ENCODE assay signal across 24 cellular contexts in genomic region chr2:25044011-25044410, GRCh38. TPM values are rescaled to one million over a fixed set of nuclear protein-coding genes. Genes with fewer than 3 reads are reported as not detected.
DNase-seq lines count a peak whose midpoint lies in the region; ATAC-seq and TF ChIP-seq lines count a peak whose summit lies in the region.
"Had no signal": no experiment of that assay in that cellular context is flagged by ENCODE, and none has a peak within 500 bp of the region (broad histone marks: within the 10 kb centered on the region; RNA-seq: fewer than 3 reads in every experiment).

No MANE protein-coding gene starts in this region.

- H3K27ac ChIP-seq in GM23248 (no peak overlapping the region), Panc1 (ENCODE audit: low read length) (0 out of 2 replicates have a peak overlapping the region, but pooled peaks have one; percentile 55), smooth muscle cell (ENCODE audit: low read depth) (peak overlapping the region; percentile 83)
- H3K27ac ChIP-seq: ascending aorta, epithelial cell of prostate, neutrophil, tibial artery had no signal

- TF ChIP-seq CTCF in Panc1 (IDR thresholded peaks at IDR 0.05): no peak
- TF ChIP-seq CTCF in mesothelial cell of epicardium (IDR thresholded peaks at IDR 0.05; ENCODE audit: unreplicated experiment): no peak
- TF ChIP-seq CTCF in smooth muscle cell (IDR thresholded peaks at IDR 0.05; ENCODE audit: borderline replicate concordance, insufficient read depth, poor library complexity, severe bottlenecking): no peak
- no peak for TF ChIP-seq CTCF in MCF 10A (IDR thresholded peaks at IDR 0.05; ENCODE audit: unreplicated experiment)

- H3K4me1 Mint-ChIP-seq in mesothelial cell of epicardium (peaks cover 22% of the 10 kb centered on the region), MCF 10A (ENCODE audit: insufficient read depth, unreplicated experiment) (peaks cover 5% of the 10 kb centered on the region)

- H3K79me2 ChIP-seq in GM23248 (ENCODE audit: insufficient read depth) (no peaks in the 10 kb centered on the region), smooth muscle cell (ENCODE audit: low read depth) (peaks cover 8% of the 10 kb centered on the region)

- H3K4me2 ChIP-seq in GM23248 (ENCODE audit: unreplicated experiment): no peak overlapping the region
- peak overlapping the region; percentile 95 for H3K4me2 ChIP-seq in smooth muscle cell

- H3K27ac Mint-ChIP-seq in mesothelial cell of epicardium: no peak overlapping the region
- H3K27ac Mint-ChIP-seq in MCF 10A (ENCODE audit: low read depth, unreplicated experiment): no peak overlapping the region
- H3K27ac Mint-ChIP-seq: activated CD8-positive, alpha-beta T cell treated with anti-CD3 and anti-CD28 coated beads for 36 hours; activated naive CD4-positive, alpha-beta T cell treated with anti-CD3 and anti-CD28 coated beads for 36 hours; immature natural killer cell; stimulated activated naive CD8-positive, alpha-beta T cell treated with anti-CD3 and anti-CD28 coated beads, Interleukin-15, Interleukin-2, amounts not matched to agents 100 ng/mL and 50 ng/mL, for 24 hours had no signal

- H3K9me3 ChIP-seq in GM23248 (ENCODE audit: low read depth) (no peaks in the 10 kb centered on the region), Panc1 (ENCODE audit: control insufficient read depth, insufficient read depth, low read depth, low read length) (no peaks in the 10 kb centered on the region), smooth muscle cell (replicated peaks; ENCODE audit: low read depth) (no peaks in the 10 kb centered on the region)
- H3K9me3 ChIP-seq: ascending aorta, heart right ventricle, neutrophil, tibial artery had no signal

- H3K9me3 Mint-ChIP-seq in mesothelial cell of epicardium (no peaks in the 10 kb centered on the region), MCF 10A (ENCODE audit: unreplicated experiment) (no peaks in the 10 kb centered on the region)
- H3K9me3 Mint-ChIP-seq: activated CD8-positive, alpha-beta T cell treated with anti-CD3 and anti-CD28 coated beads for 36 hours; activated naive CD4-positive, alpha-beta T cell treated with anti-CD3 and anti-CD28 coated beads for 36 hours; immature natural killer cell; stimulated activated naive CD8-positive, alpha-beta T cell treated with anti-CD3 and anti-CD28 coated beads, Interleukin-15, Interleukin-2, amounts not matched to agents 100 ng/mL and 50 ng/mL, for 24 hours had no signal

- H3K27me3 ChIP-seq in GM23248 (replicated peaks; ENCODE audit: insufficient read depth): no peaks in the 10 kb centered on the region
- no peaks in the 10 kb centered on the region for H3K27me3 ChIP-seq in Panc1 (ENCODE audit: control insufficient read depth, insufficient read depth, low read length)
- no peaks in the 10 kb centered on the region for H3K27me3 ChIP-seq in smooth muscle cell (ENCODE audit: low read depth)
- H3K27me3 ChIP-seq: ascending aorta, tibial artery had no signal

- in situ Hi-C loops in GM23248 (cut with MboI): no loop called here
- in situ Hi-C loops in Panc1 (cut with HindIII; ENCODE audit: low pct_unique_long_range_greater_than_20kb, low sequenced_read_pairs): no loop called here

- H3K4me1 ChIP-seq in GM23248 (ENCODE audit: insufficient read depth) (peaks cover 18% of the 10 kb centered on the region), Panc1 (ENCODE audit: control insufficient read depth, insufficient read depth, low read length) (peaks cover 21% of the 10 kb centered on the region), smooth muscle cell (ENCODE audit: low read depth) (peaks cover 8% of the 10 kb centered on the region)

- CTCF ChIA-PET in Panc1 (lab: Charles Lee) (no interaction called here), MCF 10A (lab: Yijun Ruan, JAX) (no interaction called here)

- intact Hi-C loops in Panc1 (cut with micrococcal nuclease; ENCODE audit: unreplicated experiment): no loop called here
- intact Hi-C loops in MCF 10A (cut with micrococcal nuclease): loop anchor here (5.0 kb wide), 2 partner anchors 72 to 83 kb away; partner anchors contain the start of gene DNAJC27

- TSS peak; percentile 69 for BruUV-seq in Panc1 (replicated peaks; lab: Mats Ljungman, UMichigan)
- no TSS peak for BruUV-seq in MCF 10A (replicated peaks; lab: Mats Ljungman, UMichigan)

- H3K4me3 Mint-ChIP-seq in mesothelial cell of epicardium: peak overlapping the region; percentile 87
- H3K4me3 Mint-ChIP-seq in MCF 10A (ENCODE audit: unreplicated experiment): no peak overlapping the region
- H3K4me3 Mint-ChIP-seq: activated naive CD4-positive, alpha-beta T cell treated with anti-CD3 and anti-CD28 coated beads for 36 hours; stimulated activated naive CD8-positive, alpha-beta T cell treated with anti-CD3 and anti-CD28 coated beads, Interleukin-15, Interleukin-2, amounts not matched to agents 100 ng/mL and 50 ng/mL, for 24 hours had no signal

- H3F3A ChIP-seq in GM23248 (ENCODE audit: insufficient read depth) (peaks cover 14% of the 10 kb centered on the region), smooth muscle cell (ENCODE audit: low read depth) (peaks cover 8% of the 10 kb centered on the region)

- H3K36me3 ChIP-seq in GM23248 (ENCODE audit: low read depth) (no peaks in the 10 kb centered on the region), Panc1 (ENCODE audit: control insufficient read depth, insufficient read depth, low read length) (no peaks in the 10 kb centered on the region; the same call in 1 of the 2 replicates), smooth muscle cell (ENCODE audit: low read depth) (no peaks in the 10 kb centered on the region)
- H3K36me3 ChIP-seq: ascending aorta, heart right ventricle, neutrophil, tibial artery had no signal

- ATAC-seq in Panc1: no peak
- ATAC-seq in HG03442 (IDR thresholded peaks at IDR 0.05; ENCODE audit: unreplicated experiment): no peak
- ATAC-seq in GM21737 (IDR thresholded peaks at IDR 0.05; ENCODE audit: unreplicated experiment): no peak
- ATAC-seq: heart right ventricle, HepG2, left lobe of liver had no signal

- POLR2A ChIA-PET in Panc1 (lab: Charles Lee) (no interaction called here), MCF 10A (lab: Yijun Ruan, JAX) (no interaction called here)

- no peak overlapping the region for H2AFZ ChIP-seq in GM23248
- H2AFZ ChIP-seq in smooth muscle cell (ENCODE audit: low read depth): no peak overlapping the region

- 85 to 91% methylated on average over 1 of the region's 1 CpG for WGBS in GM23248 (ENCODE audit: low coverage in 1 of 2, low lambda C conversion rate in 2 of 2, missing lambda C conversion rate in 2 of 2), 2 experiments
- 91% methylated on average over 1 of the region's 1 CpG for WGBS in smooth muscle cell (ENCODE audit: low lambda C conversion rate)

- H3K9me2 ChIP-seq in GM23248 (ENCODE audit: insufficient read depth): no peaks in the 10 kb centered on the region

- DNase-seq in GM23248 (peak; percentile 42), Panc1 (ENCODE audit: low read depth, low spot score) (no peak), mesothelial cell of epicardium (ENCODE audit: low spot score in 2 of 2, unreplicated experiment in 2 of 2) (no peak), smooth muscle cell (lab: John Stamatoyannopoulos, UW; ENCODE audit: unreplicated experiment) (no peak), MCF 10A (ENCODE audit: unreplicated experiment) (no peak)
- DNase-seq: heart right ventricle, immature natural killer cell, MM.1S, NCI-H1436, NCI-H2171 treated with DMSO at 0.1 percent for 48 hours, NCI-H524 treated with DMSO at 0.1 percent for 48 hours, RPMI8226, SW 1271, tibial artery had no signal

- H3K27me3 Mint-ChIP-seq in mesothelial cell of epicardium (ENCODE audit: low read depth) (peaks cover 15% of the 10 kb centered on the region), MCF 10A (ENCODE audit: insufficient read depth, unreplicated experiment) (peaks cover 42% of the 10 kb centered on the region)

- peaks cover 2% of the 10 kb centered on the region for H3K36me3 Mint-ChIP-seq in mesothelial cell of epicardium
- H3K36me3 Mint-ChIP-seq in MCF 10A (ENCODE audit: insufficient read depth, unreplicated experiment): no peaks in the 10 kb centered on the region

- H3K9ac ChIP-seq in GM23248 (no peak overlapping the region), smooth muscle cell (ENCODE audit: low read depth) (no peak overlapping the region)

- H3K4me3 ChIP-seq in GM23248: no peak overlapping the region
- no peak overlapping the region; a peak in 1 of 4 replicates for H3K4me3 ChIP-seq in Panc1 (ENCODE audit: low read depth in 2 of 2, low read length in 2 of 2)
- H3K4me3 ChIP-seq in smooth muscle cell: no peak overlapping the region
- H3K4me3 ChIP-seq: tibial artery had no signal

- H4K20me1 ChIP-seq in GM23248 (ENCODE audit: insufficient read depth) (no peaks in the 10 kb centered on the region), smooth muscle cell (ENCODE audit: low read depth) (peaks cover 27% of the 10 kb centered on the region)

RNA-seq across cellular contexts. Expression of gene EFR3B, which starts 2.1 kb away (rescaled TPM):
- total RNA-seq in GM23248 (2014; rRNA removed; shearing (Covaris generic)): 0.76 and 0.97 TPM in 2 replicates
- polyA plus RNA-seq in GM23248 (2016; fragmentation: Nextera tagmentation; extraction: Ambion mirVana) (0.51 and 0.75 TPM in 2 replicates), smooth muscle cell (3.5 and 4.0 TPM in 2 replicates)
- total RNA-seq in Panc1 (2021; ENCODE audit: unreplicated experiment) (8.9 TPM), mesothelial cell of epicardium (14.4 to 16.7 TPM (median 15.4 TPM) in 3 replicates), smooth muscle cell (4.1 and 5.2 TPM in 2 replicates), MCF 10A (2022) (0.09 and 0.10 TPM in 2 replicates)
- 7.2 TPM for polyA plus RNA-seq in Panc1 (2012; ENCODE audit: insufficient read length)
